Comparison of ENCODE assay signal across 13 cellular contexts in the genomic region with DNA sequence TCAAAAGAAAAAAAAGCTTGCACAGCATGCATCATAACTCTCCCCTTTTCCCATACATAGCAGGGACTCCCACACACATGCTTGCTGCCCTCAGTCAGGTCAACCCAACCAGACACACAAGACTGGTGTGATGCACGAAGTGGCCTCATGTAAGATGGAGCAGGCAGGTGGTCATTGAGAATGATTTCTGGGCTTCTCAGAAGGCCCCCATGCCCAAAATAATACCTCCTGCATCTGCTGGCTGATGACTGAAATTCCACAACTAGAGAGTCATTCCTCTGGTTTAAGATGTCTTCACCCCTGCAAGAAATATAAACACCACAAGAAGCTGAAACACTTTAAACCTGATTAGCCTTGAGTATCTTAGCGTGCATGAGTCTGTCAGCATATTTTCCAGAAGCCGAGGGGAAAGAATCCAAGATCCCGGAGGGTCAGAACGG.
DNase-seq lines count a peak whose midpoint lies in the region; ATAC-seq lines count a peak whose summit lies in the region.
"Had no signal": no experiment of that assay in that cellular context is flagged by ENCODE, and none has a peak within 500 bp of the region (broad histone marks: within the 10 kb centered on the region; RNA-seq: fewer than 3 reads in every experiment).

No MANE protein-coding gene starts in this region.

- no peaks in the 10 kb centered on the region for H3K27me3 Mint-ChIP-seq in stimulated activated naive B cell treated with anti-CD40 and anti-IgM and Interleukin-4, amounts not matched to agents 10 μg/mL and 1 μg/mL and 100 μg/mL, for 72 hours
- H3K27me3 Mint-ChIP-seq: IgD-negative memory B cell had no signal

- H3K4me1 ChIP-seq in adipocyte (ENCODE audit: control insufficient read depth, insufficient read depth, low read length), result peaks cover 38% of the 10 kb centered on the region

- no peak overlapping the region for H3K4me3 ChIP-seq in adipocyte (ENCODE audit: low read length)
- H3K4me3 ChIP-seq: mucosa of descending colon had no signal

- H3K9me3 Mint-ChIP-seq in stimulated activated naive B cell treated with anti-CD40 and anti-IgM and Interleukin-4, amounts not matched to agents 10 μg/mL and 1 μg/mL and 100 μg/mL, for 72 hours, result no peaks in the 10 kb centered on the region
- H3K9me3 Mint-ChIP-seq: activated T-cell treated with anti-CD3 and anti-CD28 coated beads, Interleukin-2, amount 50 U/mL, for 72 hours; IgD-negative memory B cell had no signal

- no peak for ATAC-seq in stimulated activated naive B cell treated with anti-CD40 and anti-IgM and Interleukin-4, amounts not matched to agents 10 μg/mL and 1 μg/mL and 100 μg/mL, for 72 hours (replicated peaks)
- no peak for ATAC-seq in GM18517 (IDR thresholded peaks at IDR 0.05; ENCODE audit: unreplicated experiment)
- ATAC-seq in HG03175 (IDR thresholded peaks at IDR 0.05; ENCODE audit: unreplicated experiment), result no peak
- ATAC-seq: activated CD4-positive, CD25-positive, alpha-beta regulatory T cell treated with anti-CD3 and anti-CD28 coated beads, Interleukin-2, amount 50 U/mL, for 24 hours; activated T-cell treated with anti-CD3 and anti-CD28 coated beads, Interleukin-2, amount 50 U/mL, for 72 hours; mucosa of descending colon had no signal

- H3K4me1 Mint-ChIP-seq in stimulated activated naive B cell treated with anti-CD40 and anti-IgM and Interleukin-4, amounts not matched to agents 10 μg/mL and 1 μg/mL and 100 μg/mL, for 72 hours, result peaks cover 31 to 51% of the 10 kb centered on the region in 2 donors

- H3K9ac ChIP-seq in adipocyte (ENCODE audit: low read length), result peak overlapping the region; percentile 46

- peaks cover 29 to 52% of the 10 kb centered on the region in 2 donors for H3K36me3 Mint-ChIP-seq in stimulated activated naive B cell treated with anti-CD40 and anti-IgM and Interleukin-4, amounts not matched to agents 10 μg/mL and 1 μg/mL and 100 μg/mL, for 72 hours

- no peak overlapping the region for H3K4me3 Mint-ChIP-seq in stimulated activated naive B cell treated with anti-CD40 and anti-IgM and Interleukin-4, amounts not matched to agents 10 μg/mL and 1 μg/mL and 100 μg/mL, for 72 hours
- H3K4me3 Mint-ChIP-seq: activated T-cell treated with anti-CD3 and anti-CD28 coated beads, Interleukin-2, amount 50 U/mL, for 72 hours had no signal

- H3K36me3 ChIP-seq in adipocyte (ENCODE audit: control insufficient read depth, insufficient read depth, low read length, severe bottlenecking), result no peaks in the 10 kb centered on the region

- peak overlapping the region; percentile 56 for H3K27ac Mint-ChIP-seq in stimulated activated naive B cell treated with anti-CD40 and anti-IgM and Interleukin-4, amounts not matched to agents 10 μg/mL and 1 μg/mL and 100 μg/mL, for 72 hours
- H3K27ac Mint-ChIP-seq: activated T-cell treated with anti-CD3 and anti-CD28 coated beads, Interleukin-2, amount 50 U/mL, for 72 hours; IgD-negative memory B cell had no signal

- H3K9me3 ChIP-seq in adipocyte (ENCODE audit: control insufficient read depth, low read length), result no peaks in the 10 kb centered on the region
- H3K9me3 ChIP-seq: mucosa of descending colon had no signal

- DNase-seq in GM04503 (ENCODE audit: low read depth), result peak; percentile 87
- peak; percentile 88 for DNase-seq in adipocyte (ENCODE audit: low read depth)
- peak; percentile 72 for DNase-seq in glomerular visceral epithelial cell (ENCODE audit: extremely low spot score)
- no peak for DNase-seq in stimulated activated naive B cell treated with anti-CD40 and anti-IgM and Interleukin-4, amounts not matched to agents 10 μg/mL and 1 μg/mL and 100 μg/mL, for 72 hours
- no peak for DNase-seq in activated effector memory CD4-positive, alpha-beta T cell treated with anti-CD3 and anti-CD28 coated beads, Interleukin-2, amount 50 U/mL, for 16 hours
- DNase-seq: activated T-cell treated with anti-CD3 and anti-CD28 coated beads, Interleukin-2, amount 50 U/mL, for 72 hours; H7; mucosa of descending colon; NCI-H187 had no signal

- H3K27me3 ChIP-seq in adipocyte (replicated peaks; ENCODE audit: control insufficient read depth, insufficient read depth, low read length), result peaks cover 3% of the 10 kb centered on the region

Comparison
In these comparisons a context has a peak if more than half of its experiments do, and no peak if none do; other contexts are left out.
1. DNase-seq: peak in GM04503 (single experiment), adipocyte (single experiment) and glomerular visceral epithelial cell (single experiment); none in stimulated activated naive B cell treated with anti-CD40 and anti-IgM and Interleukin-4, amounts not matched to agents 10 μg/mL and 1 μg/mL and 100 μg/mL, for 72 hours (single experiment) and activated effector memory CD4-positive, alpha-beta T cell treated with anti-CD3 and anti-CD28 coated beads, Interleukin-2, amount 50 U/mL, for 16 hours (single experiment).